ENCODE assay signal across 8 cellular contexts in genomic region chr14:104723651-104724406, GRCh38. TPM values are rescaled to one million over a fixed set of nuclear protein-coding genes. Genes with fewer than 3 reads are reported as not detected.
DNase-seq lines count a peak whose midpoint lies in the region; ATAC-seq and TF ChIP-seq lines count a peak whose summit lies in the region.

TSS of gene ADSS1 (plus strand) at chr14:104724229. CDS start at chr14:104724271, 42 bp downstream.

- H3K27me3 Mint-ChIP-seq in activated CD4-positive, alpha-beta T cell treated with anti-CD3 and anti-CD28 coated beads for 36 hours = no peaks in the 10 kb centered on the region

- H3K27me3 ChIP-seq in MG63 = no peaks in the 10 kb centered on the region
- H3K27me3 ChIP-seq in lower lobe of right lung (ENCODE audit: low read depth) = no peaks in the 10 kb centered on the region

- no peaks in the 10 kb centered on the region for H3K9me3 Mint-ChIP-seq in activated CD4-positive, alpha-beta T cell treated with anti-CD3 and anti-CD28 coated beads for 36 hours (ENCODE audit: low read depth)

- H3K27ac Mint-ChIP-seq in activated CD4-positive, alpha-beta T cell treated with anti-CD3 and anti-CD28 coated beads for 36 hours = no peak within 1 kb of the TSS

- H3K4me3 Mint-ChIP-seq in activated CD4-positive, alpha-beta T cell treated with anti-CD3 and anti-CD28 coated beads for 36 hours = peak within 1 kb of the TSS; percentile 57

- CTCF ChIA-PET in activated CD4-positive, alpha-beta T cell treated with anti-CD3 and anti-CD28 coated beads for 36 hours (lab: Charles Lee) = interaction anchor here (0.7 to 1.2 kb wide), 4 partner anchors 15 to 256 kb away, joined by 3 to 6 read pairs (median 4); no protein-coding TSS in a partner anchor

- peak; percentile 96 for TF ChIP-seq CTCF in lower lobe of right lung (IDR thresholded peaks at IDR 0.05)

- peak; percentile 68 for ATAC-seq in GM19351 (IDR thresholded peaks at IDR 0.05; ENCODE audit: unreplicated experiment)
- peak; percentile 72 for ATAC-seq in activated CD4-positive, alpha-beta T cell treated with anti-CD3 and anti-CD28 coated beads for 36 hours
- peak; percentile 87 to 90 for ATAC-seq in lower lobe of right lung
- ATAC-seq in HG03139 (IDR thresholded peaks at IDR 0.05; ENCODE audit: unreplicated experiment) = no peak

- H3K36me3 ChIP-seq in MG63 = no peaks in the 10 kb centered on the region; the same call in 1 of the 2 replicates
- peaks cover 19% of the 10 kb centered on the region for H3K36me3 ChIP-seq in lower lobe of right lung

- H3K4me1 ChIP-seq in lower lobe of right lung = peaks cover 15% of the 10 kb centered on the region

- H3K27ac ChIP-seq in lower lobe of right lung = peak within 1 kb of the TSS; percentile 69

- POLR2A ChIA-PET in activated CD4-positive, alpha-beta T cell treated with anti-CD3 and anti-CD28 coated beads for 36 hours (lab: Charles Lee) = no interaction called here

- H3K4me3 ChIP-seq in MG63 (peak within 1 kb of the TSS; percentile 34), lower lobe of right lung (peak within 1 kb of the TSS; percentile 84)

- DNase-seq in C1 segment of cervical spinal cord (lab: John Stamatoyannopoulos, UW) (peak in 10 of 14 donors; percentile 24 to 76 (median 60)), MG63 (peak; percentile 61), dermis blood vessel endothelial cell (peak; percentile 61), lower lobe of right lung (peak; percentile 83)
- DNase-seq in activated CD4-positive, alpha-beta T cell treated with anti-CD3 and anti-CD28 coated beads for 36 hours = peak; percentile 73
- DNase-seq in stimulated activated CD8-positive, alpha-beta memory T cell treated with anti-CD3 and anti-CD28 coated beads, Interleukin-12 subunit alpha, Interleukin-12 subunit beta, amount 100 ng/mL, for 4 hours (ENCODE audit: low read depth) = peak; percentile 41

- no peaks in the 10 kb centered on the region for H3K4me1 Mint-ChIP-seq in activated CD4-positive, alpha-beta T cell treated with anti-CD3 and anti-CD28 coated beads for 36 hours

- peaks cover 4% of the 10 kb centered on the region for H3K36me3 Mint-ChIP-seq in activated CD4-positive, alpha-beta T cell treated with anti-CD3 and anti-CD28 coated beads for 36 hours (ENCODE audit: low read depth)

- no peaks in the 10 kb centered on the region for H3K9me3 ChIP-seq in MG63
- no peaks in the 10 kb centered on the region for H3K9me3 ChIP-seq in lower lobe of right lung

- intact Hi-C loops in activated CD4-positive, alpha-beta T cell treated with anti-CD3 and anti-CD28 coated beads for 36 hours (cut with DNase I, micrococcal nuclease) = loop anchor here in 1 of 2 experiments (1.0 kb wide), 3 partner anchors 28 to 102 kb away; partner anchors contain the start of gene INF2
- intact Hi-C loops in lower lobe of right lung (cut with DNase I) = no loop called here

RNA-seq across cellular contexts. Expression of gene ADSS1, which starts in this region (rescaled TPM):
- 4.0 and 4.2 TPM in 2 replicates for total RNA-seq in MG63 (2014; rRNA removed; shearing (Covaris generic); ENCODE audit: low replicate concordance)
- 1 to 10 TPM; 2.2 to 3.2 TPM for total RNA-seq in activated CD4-positive, alpha-beta T cell treated with anti-CD3 and anti-CD28 coated beads for 36 hours
- 0.98 and 2.2 TPM in 2 replicates for total RNA-seq in dermis blood vessel endothelial cell
- total RNA-seq in lower lobe of right lung = 5.1 TPM
